In genomic region chr4:16858275-16858752, GRCh38 we compare ENCODE assay signal across 14 cellular contexts. TPM values are rescaled to one million over a fixed set of nuclear protein-coding genes. Genes with fewer than 3 reads are reported as not detected.
DNase-seq lines count a peak whose midpoint lies in the region; ATAC-seq, FAIRE-seq and TF ChIP-seq lines count a peak whose summit lies in the region.
"Had no signal": no experiment of that assay in that cellular context is flagged by ENCODE, and none has a peak within 500 bp of the region (broad histone marks: within the 10 kb centered on the region; RNA-seq: fewer than 3 reads in every experiment).

No MANE protein-coding gene starts in this region.

- no peak for FAIRE-seq in H54 (lab: Jason Lieb, UNC)

- TF ChIP-seq CTCF in astrocyte of the cerebellum (IDR thresholded peaks at IDR 0.05; ENCODE audit: low read depth, low read length, missing control alignments): no peak

- in situ Hi-C loops in astrocyte of the cerebellum (cut with HindIII; ENCODE audit: low sequenced_read_pairs): no loop called here

- TF ChIP-seq POLR2A in H54 (IDR thresholded peaks at IDR 0.05; ENCODE audit: low read depth, low read length): no peak

- ATAC-seq in left ventricle myocardium superior: peak; percentile 82

- intact Hi-C loops in left ventricle myocardium superior (cut with micrococcal nuclease): no loop called here

- H3K4me3 ChIP-seq in astrocyte of the cerebellum (ENCODE audit: low read depth, low read length): no peak overlapping the region

- DNase-seq in H4 (ENCODE audit: low spot score): peak; percentile 81
- DNase-seq in astrocyte of the cerebellum (ENCODE audit: low read depth): peak; percentile 60
- DNase-seq in left ventricle myocardium superior: no peak
- DNase-seq in pulmonary artery endothelial cell (ENCODE audit: low read depth, low spot score): peak; percentile 93
- DNase-seq in NOMO-1 treated with dmso at 0.1 percent for 144 hours (lab: John Stamatoyannopoulos, UW; ENCODE audit: unreplicated experiment): no peak
- no peak for DNase-seq in H54 (ENCODE audit: insufficient read length, low spot score)
- DNase-seq in NCI-H524 treated with DMSO at 0.1 percent for 48 hours (lab: John Stamatoyannopoulos, UW): no peak
- DNase-seq in cortex of kidney (lab: John Stamatoyannopoulos, UW): no peak
- DNase-seq: DND-41, foreskin melanocyte, MV-4-11, SIG-M5 had no signal

RNA-seq across cellular contexts. Expression of gene LDB2, which starts 40.1 kb away (rescaled TPM):
- 16.8 and 21.6 TPM in 2 replicates for total RNA-seq in H4 (2014; rRNA removed; shearing (Covaris generic))
- total RNA-seq in left ventricle myocardium superior (27.4 TPM), pulmonary artery endothelial cell (150 and 155 TPM in 2 replicates)
- total RNA-seq: activated T-helper 1 cell treated with anti-CD3 and anti-CD28 coated beads, Interleukin-12 subunit alpha, Interleukin-12 subunit beta, Interleukin-2, Interleukin-4 antibody, amounts not matched to agents 30 ng/mL and 10 ng/mL and 1 ng/mL, durations not matched to agents 14 hours and 24 hours and 36 hours; NCI-H460 had no signal

Comparison
In these comparisons a context has a peak if more than half of its experiments do, and no peak if none do; other contexts are left out.
1. DNase-seq: peak in H4 (single experiment), astrocyte of the cerebellum (single experiment) and pulmonary artery endothelial cell (single experiment); none in left ventricle myocardium superior (single experiment), NOMO-1 treated with dmso at 0.1 percent for 144 hours (single experiment), H54 (single experiment), NCI-H524 treated with DMSO at 0.1 percent for 48 hours (single experiment) and cortex of kidney (single experiment).